Comparison of ENCODE assay signal across 20 cellular contexts in the genomic region with DNA sequence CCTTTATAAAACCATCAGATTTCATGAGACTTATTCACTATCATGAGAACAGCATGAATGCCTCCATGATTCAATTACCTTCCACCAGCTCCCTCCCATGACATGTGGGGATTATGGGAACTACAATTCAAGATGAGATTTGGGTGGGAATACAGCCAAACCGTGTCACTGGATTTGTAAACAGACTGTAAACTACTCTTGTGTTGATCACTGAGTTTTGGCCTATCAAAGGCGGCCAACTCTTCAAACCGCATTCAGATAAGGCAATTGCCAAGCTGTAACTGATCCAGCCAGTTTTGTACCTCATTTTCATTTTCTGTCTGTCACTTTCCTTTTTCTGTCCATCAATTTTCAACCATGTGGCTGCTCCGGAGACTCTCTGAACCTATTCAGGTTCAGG. TPM values are rescaled to one million over a fixed set of nuclear protein-coding genes. Genes with fewer than 3 reads are reported as not detected.
DNase-seq lines count a peak whose midpoint lies in the region; ATAC-seq and TF ChIP-seq lines count a peak whose summit lies in the region.
"Had no signal": no experiment of that assay in that cellular context is flagged by ENCODE, and none has a peak within 500 bp of the region (broad histone marks: within the 10 kb centered on the region; RNA-seq: fewer than 3 reads in every experiment).

No MANE protein-coding gene starts in this region.

- H3K4me2 ChIP-seq in PC-9: no peak overlapping the region
- H3K4me2 ChIP-seq: BLaER1 treated with 17β-estradiol and CSF1 and Interleukin-3, amounts not matched to agents 10 nM and 100 nM had no signal

- TF ChIP-seq CTCF in endothelial cell (IDR thresholded peaks at IDR 0.05; ENCODE audit: unreplicated experiment) (no peak), mucosa of descending colon (IDR thresholded peaks at IDR 0.05) (no peak), suprapubic skin (IDR thresholded peaks at IDR 0.05) (no peak), PC-9 (conservative IDR thresholded peaks at IDR 0.05) (no peak)

- WGBS in suprapubic skin: 94% methylated on average over 4 of the region's 4 CpGs

- no peaks in the 10 kb centered on the region for H3K4me1 Mint-ChIP-seq in endothelial cell (ENCODE audit: unreplicated experiment)

- H3K27me3 ChIP-seq in suprapubic skin: no peaks in the 10 kb centered on the region
- no peaks in the 10 kb centered on the region for H3K27me3 ChIP-seq in PC-9 (ENCODE audit: insufficient read depth, low read depth)
- H3K27me3 ChIP-seq: BLaER1 treated with 17β-estradiol and CSF1 and Interleukin-3, amounts not matched to agents 10 nM and 100 nM had no signal

- peaks cover 19% of the 10 kb centered on the region for H3F3A ChIP-seq in PC-9 (ENCODE audit: insufficient read depth, low read depth)

- POLR2A ChIA-PET in PC-9 (lab: Charles Lee; ENCODE audit: unreplicated experiment): no interaction called here

- no peaks in the 10 kb centered on the region for H4K20me1 ChIP-seq in PC-9 (ENCODE audit: insufficient read depth)
- H4K20me1 ChIP-seq: BLaER1 treated with 17β-estradiol and CSF1 and Interleukin-3, amounts not matched to agents 10 nM and 100 nM had no signal

- peak overlapping the region; percentile 34 for H3K4me3 Mint-ChIP-seq in endothelial cell (ENCODE audit: unreplicated experiment)
- H3K4me3 Mint-ChIP-seq: B cell; CD4-positive, alpha-beta T cell; CD8-positive, alpha-beta T cell had no signal

- H3K4me3 ChIP-seq in mucosa of descending colon (no peak overlapping the region), suprapubic skin (no peak overlapping the region), PC-9 (no peak overlapping the region)
- H3K4me3 ChIP-seq: BLaER1 treated with 17β-estradiol and CSF1 and Interleukin-3, amounts not matched to agents 10 nM and 100 nM had no signal

- H3K4me1 ChIP-seq in mucosa of descending colon (ENCODE audit: low read depth): no peaks in the 10 kb centered on the region
- no peaks in the 10 kb centered on the region for H3K4me1 ChIP-seq in suprapubic skin
- H3K4me1 ChIP-seq in PC-9 (replicated peaks; ENCODE audit: insufficient read depth): peaks cover 31% of the 10 kb centered on the region

- intact Hi-C loops in mucosa of descending colon (cut with DNase I, micrococcal nuclease) (no loop called here), PC-9 (cut with micrococcal nuclease; ENCODE audit: unreplicated experiment) (no loop called here)

- CTCF ChIA-PET in PC-9 (lab: Charles Lee): no interaction called here

- H3K9me3 Mint-ChIP-seq in endothelial cell (ENCODE audit: unreplicated experiment): no peaks in the 10 kb centered on the region
- H3K9me3 Mint-ChIP-seq: CD4-positive, alpha-beta T cell; CD8-positive, alpha-beta T cell had no signal

- no peak for TF ChIP-seq EP300 in suprapubic skin (IDR thresholded peaks at IDR 0.05)

- no peak overlapping the region for H2AFZ ChIP-seq in PC-9

- peak; percentile 74 for ATAC-seq in left lobe of liver
- ATAC-seq in mucosa of descending colon: peak; percentile 23
- ATAC-seq: CD8-positive, alpha-beta T cell had no signal

- TF ChIP-seq POLR2A in suprapubic skin (IDR thresholded peaks at IDR 0.05): no peak

- no peaks in the 10 kb centered on the region for H3K27me3 Mint-ChIP-seq in endothelial cell (ENCODE audit: unreplicated experiment)
- H3K27me3 Mint-ChIP-seq: B cell; CD4-positive, alpha-beta T cell had no signal

- no peaks in the 10 kb centered on the region for H3K79me2 ChIP-seq in PC-9 (ENCODE audit: low read depth)

- H3K9me3 ChIP-seq in mucosa of descending colon (no peaks in the 10 kb centered on the region), suprapubic skin (no peaks in the 10 kb centered on the region), PC-9 (ENCODE audit: insufficient read depth, low read depth) (no peaks in the 10 kb centered on the region; the same call in 1 of the 2 replicates)
- H3K9me3 ChIP-seq: Caco-2 had no signal

- H3K27ac ChIP-seq in suprapubic skin (no peak overlapping the region), PC-9 (no peak overlapping the region)
- H3K27ac ChIP-seq: BLaER1 treated with 17β-estradiol and CSF1 and Interleukin-3, amounts not matched to agents 10 nM and 100 nM; C4-2B had no signal

- no peaks in the 10 kb centered on the region for H3K36me3 ChIP-seq in mucosa of descending colon (ENCODE audit: low read depth)
- no peaks in the 10 kb centered on the region for H3K36me3 ChIP-seq in suprapubic skin
- no peaks in the 10 kb centered on the region for H3K36me3 ChIP-seq in PC-9 (ENCODE audit: low read depth)
- H3K36me3 ChIP-seq: BLaER1 treated with 17β-estradiol and CSF1 and Interleukin-3, amounts not matched to agents 10 nM and 100 nM had no signal

- no peak overlapping the region for H3K27ac Mint-ChIP-seq in endothelial cell (ENCODE audit: unreplicated experiment)
- H3K27ac Mint-ChIP-seq: B cell; CD4-positive, alpha-beta T cell; CD8-positive, alpha-beta T cell had no signal

- DNase-seq in RKO (ENCODE audit: low spot score) (peak; percentile 18), endothelial cell (ENCODE audit: low spot score) (no peak), left lobe of liver (ENCODE audit: low spot score) (no peak), mucosa of descending colon (no peak), suprapubic skin (ENCODE audit: low spot score in 2 of 2) (no peak), OCI-M1 (lab: John Stamatoyannopoulos, UW) (no peak), PC-9 (no peak)
- DNase-seq in central memory CD4-positive, alpha-beta T cell: no peak
- DNase-seq: 8988T; ACHN; AML-193; Caco-2; Calu3; CD4-positive, alpha-beta T cell; CD8-positive, alpha-beta T cell; DMS79 treated with DMSO at 0.1 percent for 48 hours; GF-D8 had no signal

- H3K36me3 Mint-ChIP-seq in endothelial cell (ENCODE audit: low read depth, unreplicated experiment): no peaks in the 10 kb centered on the region
- H3K36me3 Mint-ChIP-seq: CD8-positive, alpha-beta T cell had no signal

- BruUV-seq in PC-9 (replicated peaks; lab: Mats Ljungman, UMichigan): no TSS peak

- H3K9me2 ChIP-seq in PC-9 (ENCODE audit: insufficient read depth): no peaks in the 10 kb centered on the region

RNA-seq across cellular contexts. Expression of a gene that starts 27.2 kb away (rescaled TPM):
- total RNA-seq in endothelial cell (ENCODE audit: unreplicated experiment): 31.0 TPM
- total RNA-seq in left lobe of liver: 120 TPM
- total RNA-seq in mucosa of descending colon: 100 to 1,000 TPM; 123 to 399 (median 147) TPM
- 1 to 10 TPM; 2.4 to 5.6 (median 3.4) TPM for total RNA-seq in suprapubic skin
- total RNA-seq in PC-9 (2021): 37.4 and 71.8 TPM in 2 replicates
- total RNA-seq: B cell; CD4-positive, alpha-beta T cell; CD8-positive, alpha-beta T cell had no signal
